29 cellular contexts compared by ENCODE assay signal in genomic region chr9:137800196-137801022, GRCh38.
"Had no signal": no experiment of that assay in that cellular context is flagged by ENCODE, and none has a peak within 500 bp of the region (broad histone marks: within the 10 kb centered on the region; RNA-seq: fewer than 3 reads in every experiment).

No MANE protein-coding gene starts in this region.

- H3K27me3 Mint-ChIP-seq: activated CD4-positive, alpha-beta memory T cell treated with anti-CD3 and anti-CD28 coated beads, Interleukin-2, amount 10 ng/mL, durations not matched to agents 7 days and 5 days; activated CD4-positive, alpha-beta T cell treated with anti-CD3 and anti-CD28 coated beads, Interleukin-2, amount 10 ng/mL, durations not matched to agents 7 days and 5 days; activated naive CD4-positive, alpha-beta T cell treated with anti-CD3 and anti-CD28 coated beads, Interleukin-2, amount 50 U/mL, for 24 hours; activated T-cell treated with anti-CD3 and anti-CD28 coated beads, Interleukin-2, amount 50 U/mL, for 24 hours; naive B cell had no signal

- DNase-seq: activated CD4-positive, alpha-beta memory T cell treated with anti-CD3 and anti-CD28 coated beads, Interleukin-2, amount 10 ng/mL, durations not matched to agents 7 days and 5 days; activated CD4-positive, alpha-beta T cell treated with anti-CD3 and anti-CD28 coated beads for 1 hour; activated CD4-positive, alpha-beta T cell treated with anti-CD3 and anti-CD28 coated beads, Interleukin-2, amount 10 ng/mL, durations not matched to agents 7 days and 5 days; activated CD8-positive, alpha-beta memory T cell treated with anti-CD3 and anti-CD28 coated beads, Interleukin-2, amount 50 U/mL, for 48 hours; activated gamma-delta T cell treated with Interleukin-2 at 50 U/mL for 16 hours; activated T-cell treated with anti-CD3 and anti-CD28 coated beads, Interleukin-2, amount 50 U/mL, for 24 hours; central memory CD4-positive, alpha-beta T cell; dermis blood vessel endothelial cell; effector CD4-positive, alpha-beta T cell; esophagus squamous epithelium; foreskin melanocyte; mammary epithelial cell; naive B cell; nucleus accumbens; right cardiac atrium; stimulated activated CD4-positive, alpha-beta T cell treated with anti-CD3 and anti-CD28 coated beads, Interleukin-15, amount 100 ng/mL, for 24 hours; stimulated activated CD4-positive, alpha-beta T cell treated with anti-CD3 and anti-CD28 coated beads, Interleukin-2, amount 100 ng/mL, for 24 hours; stimulated activated naive CD8-positive, alpha-beta T cell treated with anti-CD3 and anti-CD28 coated beads, Interleukin-15, Interleukin-2, amounts not matched to agents 100 U/mL and 50 U/mL, for 24 hours; T-helper 1 cell; testis; transverse colon had no signal

- H3K4me3 ChIP-seq: breast epithelium, esophagus squamous epithelium, testis, transverse colon had no signal

- H3K4me1 ChIP-seq: breast epithelium, esophagus squamous epithelium, testis, transverse colon had no signal

- H3K9me3 ChIP-seq: breast epithelium, esophagus squamous epithelium, testis, transverse colon had no signal

- FAIRE-seq: colon, endometrium, islet of Langerhans, urothelium cell line had no signal

- H3K4me1 Mint-ChIP-seq: activated CD4-positive, alpha-beta memory T cell treated with anti-CD3 and anti-CD28 coated beads, Interleukin-2, amount 10 ng/mL, durations not matched to agents 7 days and 5 days; activated CD4-positive, alpha-beta T cell treated with anti-CD3 and anti-CD28 coated beads, Interleukin-2, amount 10 ng/mL, durations not matched to agents 7 days and 5 days; mesothelial cell of epicardium had no signal

- H3K9me3 Mint-ChIP-seq: activated CD4-positive, alpha-beta memory T cell treated with anti-CD3 and anti-CD28 coated beads, Interleukin-2, amount 10 ng/mL, durations not matched to agents 7 days and 5 days; activated CD4-positive, alpha-beta T cell treated with anti-CD3 and anti-CD28 coated beads, Interleukin-2, amount 10 ng/mL, durations not matched to agents 7 days and 5 days; activated naive CD4-positive, alpha-beta T cell treated with anti-CD3 and anti-CD28 coated beads, Interleukin-2, amount 50 U/mL, for 24 hours; activated T-cell treated with anti-CD3 and anti-CD28 coated beads, Interleukin-2, amount 50 U/mL, for 24 hours; naive B cell had no signal

- H3K27ac Mint-ChIP-seq: activated CD4-positive, alpha-beta memory T cell treated with anti-CD3 and anti-CD28 coated beads, Interleukin-2, amount 10 ng/mL, durations not matched to agents 7 days and 5 days; activated CD4-positive, alpha-beta T cell treated with anti-CD3 and anti-CD28 coated beads, Interleukin-2, amount 10 ng/mL, durations not matched to agents 7 days and 5 days; activated naive CD4-positive, alpha-beta T cell treated with anti-CD3 and anti-CD28 coated beads, Interleukin-2, amount 50 U/mL, for 24 hours; mesothelial cell of epicardium had no signal

- H3K36me3 ChIP-seq: breast epithelium had no signal

- ATAC-seq: stimulated activated naive CD8-positive, alpha-beta T cell treated with anti-CD3 and anti-CD28 coated beads, Interleukin-15, Interleukin-2, amounts not matched to agents 100 U/mL and 50 U/mL, for 24 hours had no signal

- H3K27ac ChIP-seq: breast epithelium, epithelial cell of prostate, esophagus squamous epithelium, testis, transverse colon had no signal

- H3K4me3 Mint-ChIP-seq: activated CD4-positive, alpha-beta memory T cell treated with anti-CD3 and anti-CD28 coated beads, Interleukin-2, amount 10 ng/mL, durations not matched to agents 7 days and 5 days; activated CD4-positive, alpha-beta T cell treated with anti-CD3 and anti-CD28 coated beads, Interleukin-2, amount 10 ng/mL, durations not matched to agents 7 days and 5 days; activated naive CD4-positive, alpha-beta T cell treated with anti-CD3 and anti-CD28 coated beads, Interleukin-2, amount 50 U/mL, for 24 hours; activated T-cell treated with anti-CD3 and anti-CD28 coated beads, Interleukin-2, amount 50 U/mL, for 24 hours; mesothelial cell of epicardium had no signal
